In the genomic region with DNA sequence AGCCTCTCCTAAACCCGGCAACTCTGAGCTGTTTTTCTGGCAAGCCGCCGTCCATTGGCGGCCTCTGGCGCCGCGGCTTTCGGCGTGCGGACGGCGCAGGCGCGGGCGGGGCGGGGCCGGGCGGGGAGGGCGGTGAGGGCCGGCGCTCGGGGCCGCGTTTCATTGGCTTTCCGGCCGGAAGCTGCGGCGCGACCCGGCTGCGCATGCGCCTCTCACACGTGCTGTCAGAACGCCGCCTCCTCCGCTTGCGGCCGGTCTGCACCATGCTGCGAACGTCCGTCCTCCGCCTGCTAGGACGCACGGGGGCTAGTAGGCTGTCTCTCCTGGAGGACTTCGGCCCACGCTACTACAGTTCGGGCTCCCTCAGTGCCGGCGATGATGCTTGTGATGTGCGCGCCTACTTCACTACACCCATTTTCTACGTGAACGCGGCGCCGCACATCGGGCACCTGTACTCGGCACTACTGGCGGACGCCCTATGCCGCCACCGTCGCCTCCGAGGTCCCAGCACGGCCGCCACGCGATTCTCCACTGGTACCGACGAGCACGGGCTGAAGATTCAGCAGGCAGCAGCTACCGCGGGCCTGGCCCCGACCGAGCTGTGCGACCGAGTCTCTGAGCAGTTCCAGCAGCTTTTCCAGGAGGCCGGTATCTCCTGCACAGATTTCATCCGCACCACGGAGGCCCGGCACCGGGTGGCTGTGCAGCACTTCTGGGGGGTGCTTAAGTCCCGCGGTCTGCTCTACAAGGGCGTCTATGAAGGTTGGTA, we compare ENCODE assay signal across 8 cellular contexts. TPM values are rescaled to one million over a fixed set of nuclear protein-coding genes. Genes with fewer than 3 reads are reported as not detected.
DNase-seq lines count a peak whose midpoint lies in the region; ATAC-seq, FAIRE-seq and TF ChIP-seq lines count a peak whose summit lies in the region.

MARS2 (plus strand) TSS at position 227 of the 769 bp plus-strand sequence; CDS start at position 264, 37 bp downstream.

- CTCF ChIA-PET in endothelial cell of umbilical vein (lab: Charles Lee): interaction anchor here (0.6 to 2.4 kb wide), 5 partner anchors 21 to 422 kb away, joined by 3 to 10 read pairs (median 4); partner anchors contain the start of genes MOB4 and RFTN2

- H4K20me1 ChIP-seq in OCI-LY3 (ENCODE audit: insufficient read depth, low read length): peaks cover 29% of the 10 kb centered on the region
- no peaks in the 10 kb centered on the region for H4K20me1 ChIP-seq in endothelial cell of umbilical vein (replicated peaks; ENCODE audit: control insufficient read depth, extremely low read depth, insufficient read depth, low read length)

- H3K4me2 ChIP-seq in OCI-LY3 (ENCODE audit: low read length) (peak within 1 kb of the TSS; percentile 97), endothelial cell of umbilical vein (ENCODE audit: insufficient read depth, low read length) (peak within 1 kb of the TSS; percentile 96)

- WGBS in HUES64: under 1% methylated on average over 85 of the region's 85 CpGs

- H3K36me3 ChIP-seq in HUES64 (ENCODE audit: insufficient read depth, low read length) (peaks cover 18% of the 10 kb centered on the region), OCI-LY3 (replicated peaks; ENCODE audit: low read depth, low read length) (peaks cover 7% of the 10 kb centered on the region), endothelial cell of umbilical vein (ENCODE audit: control insufficient read depth in 2 of 2, extremely low read depth in 1 of 2, insufficient read depth in 2 of 2, low read length in 2 of 2) (no peaks in the 10 kb centered on the region)

- H3K4me1 ChIP-seq in HUES64 (ENCODE audit: insufficient read depth, low read length): peaks cover 26% of the 10 kb centered on the region
- peaks cover 30% of the 10 kb centered on the region for H3K4me1 ChIP-seq in OCI-LY3 (ENCODE audit: low read length)
- peaks cover 22% of the 10 kb centered on the region for H3K4me1 ChIP-seq in endothelial cell of umbilical vein (ENCODE audit: control insufficient read depth, extremely low read depth, insufficient read depth, low read length)

- H2AFZ ChIP-seq in OCI-LY3 (ENCODE audit: low read depth, low read length) (peak within 1 kb of the TSS; percentile 97), endothelial cell of umbilical vein (ENCODE audit: low read depth, low read length) (peak within 1 kb of the TSS; percentile 68)

- TF ChIP-seq POLR2A in endothelial cell of umbilical vein (IDR thresholded peaks at IDR 0.05; ENCODE audit: low read depth, low read length): peak; percentile 95

- H3K79me2 ChIP-seq in OCI-LY3 (ENCODE audit: low read length) (peaks cover 49% of the 10 kb centered on the region), endothelial cell of umbilical vein (ENCODE audit: control insufficient read depth, insufficient read depth, low read length) (peaks cover 38% of the 10 kb centered on the region)

- no peaks in the 10 kb centered on the region for H3K9me3 ChIP-seq in HUES64 (ENCODE audit: insufficient read depth, low read depth, low read length)
- no peaks in the 10 kb centered on the region for H3K9me3 ChIP-seq in OCI-LY3 (ENCODE audit: insufficient read depth, low read length)
- no peaks in the 10 kb centered on the region for H3K9me3 ChIP-seq in endothelial cell of umbilical vein (replicated peaks; ENCODE audit: control insufficient read depth, insufficient read depth, low read length)

- TSS peak; percentile 32 for BruUV-seq in endothelial cell of umbilical vein (replicated peaks; lab: Mats Ljungman, UMichigan)

- H3K27ac ChIP-seq in HUES64 (ENCODE audit: low read depth, low read length): peak within 1 kb of the TSS; percentile 72
- peak within 1 kb of the TSS; percentile 37; the same call in 1 of the 2 replicates for H3K27ac ChIP-seq in OCI-LY3 (ENCODE audit: low read length)
- peak within 1 kb of the TSS; percentile 34 for H3K27ac ChIP-seq in endothelial cell of umbilical vein (ENCODE audit: insufficient read depth, low read depth, low read length)

- peak; percentile 84 for ATAC-seq in GM21515 (IDR thresholded peaks at IDR 0.05; ENCODE audit: unreplicated experiment)

- H3K9me1 ChIP-seq in endothelial cell of umbilical vein (replicated peaks; ENCODE audit: control insufficient read depth, extremely low read depth, insufficient read depth, low read length): no peaks in the 10 kb centered on the region

- H3K4me3 ChIP-seq in HUES64 (ENCODE audit: low read length): peak within 1 kb of the TSS; percentile 87
- H3K4me3 ChIP-seq in OCI-LY3 (ENCODE audit: low read length): peak within 1 kb of the TSS; percentile 81
- peak within 1 kb of the TSS; percentile 54 to 85 (median 81) for H3K4me3 ChIP-seq in endothelial cell of umbilical vein (replicated peaks in 1 of 3; ENCODE audit: insufficient read depth in 1 of 3, low read depth in 1 of 3, low read length in 3 of 3)

- TF ChIP-seq CTCF in D721Med (IDR thresholded peaks at IDR 0.05; ENCODE audit: insufficient read depth, missing control alignments): no peak
- TF ChIP-seq CTCF in OCI-LY3 (IDR thresholded peaks at IDR 0.05; ENCODE audit: low read depth, low read length): no peak
- no peak for TF ChIP-seq CTCF in endothelial cell of umbilical vein (IDR thresholded peaks at IDR 0.05; ENCODE audit: extremely low read depth in 1 of 2, insufficient read depth in 1 of 2, low read depth in 1 of 2, low read length in 2 of 2)

- POLR2A ChIA-PET in endothelial cell of umbilical vein (lab: Charles Lee): interaction anchor here (0.6 kb wide), 1 partner anchor 30 kb away, joined by 12 read pairs; the partner anchor contains the start of gene RFTN2

- peak; percentile 64 for DNase-seq in D721Med (ENCODE audit: insufficient read length, low spot score)
- DNase-seq in activated CD8-positive, alpha-beta memory T cell treated with anti-CD3 and anti-CD28 coated beads, Interleukin-2, amount 50 U/mL, for 48 hours: peak; percentile 96
- peak; percentile 93 for DNase-seq in endothelial cell of umbilical vein (ENCODE audit: low read depth, low spot score)
- DNase-seq in middle frontal gyrus (ENCODE audit: extremely low spot score, low spot score): peak; percentile 90
- DNase-seq in stimulated activated CD8-positive, alpha-beta memory T cell treated with anti-CD3 and anti-CD28 coated beads, Interleukin-2, amount 100 ng/mL, for 48 hours (ENCODE audit: low read depth in 2 of 2): peak; percentile 90 to 91

- H3K9ac ChIP-seq in HUES64 (ENCODE audit: low read depth, low read length) (peak within 1 kb of the TSS; percentile 87), OCI-LY3 (ENCODE audit: low read length) (peak within 1 kb of the TSS; percentile 83), endothelial cell of umbilical vein (replicated peaks; ENCODE audit: extremely low read depth, insufficient read depth, low read length) (peak within 1 kb of the TSS; percentile 80)

- intact Hi-C loops in endothelial cell of umbilical vein (cut with micrococcal nuclease): loop anchor here (1.0 to 5.0 kb wide), 6 partner anchors 149 to 422 kb away; partner anchors contain the start of genes COQ10B, HSPE1, MOB4 and SF3B1

- FAIRE-seq in D721Med (lab: Jason Lieb, UNC): no peak
- FAIRE-seq in endothelial cell of umbilical vein (lab: Jason Lieb, UNC): peak; percentile 75

- H3K27me3 ChIP-seq in HUES64 (ENCODE audit: insufficient read depth, low read length): no peaks in the 10 kb centered on the region
- no peaks in the 10 kb centered on the region for H3K27me3 ChIP-seq in OCI-LY3 (ENCODE audit: low read depth, low read length)
- H3K27me3 ChIP-seq in endothelial cell of umbilical vein (ENCODE audit: control insufficient read depth in 2 of 2, insufficient read depth in 2 of 2, low read length in 2 of 2): peaks cover 0 to 3% of the 10 kb centered on the region in 2 experiments

- dilution Hi-C loops in endothelial cell of umbilical vein (cut with MboI; ENCODE audit: extremely low pct_ligation_motif_present, low sequenced_read_pairs): no loop called here

TF ChIP-seq in endothelial cell of umbilical vein, 7 proteins besides CTCF, POLR2A, EP300 and RAD21:
- TF ChIP-seq, protein P1, sequence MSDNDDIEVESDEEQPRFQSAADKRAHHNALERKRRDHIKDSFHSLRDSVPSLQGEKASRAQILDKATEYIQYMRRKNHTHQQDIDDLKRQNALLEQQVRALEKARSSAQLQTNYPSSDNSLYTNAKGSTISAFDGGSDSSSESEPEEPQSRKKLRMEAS (IDR thresholded peaks at IDR 0.05; ENCODE audit: insufficient read depth, insufficient read length): peak; percentile 93
- TF ChIP-seq EZH2 (IDR thresholded peaks at IDR 0.05; ENCODE audit: borderline replicate concordance, low read depth, low read length, severe bottlenecking) (no peak), GATA2 (IDR thresholded peaks at IDR 0.05; ENCODE audit: insufficient read depth, insufficient read length, low read depth, low read length) (no peak), FOS (IDR thresholded peaks at IDR 0.05; ENCODE audit: borderline replicate concordance, insufficient read depth, low read length) (no peak), POLR2AphosphoS5 (IDR thresholded peaks at IDR 0.05; ENCODE audit: insufficient read depth, low read depth, low read length) (peak; percentile 83), JUN (IDR thresholded peaks at IDR 0.05; ENCODE audit: borderline replicate concordance, insufficient read depth, insufficient read length, low read depth) (no peak), MYC (IDR thresholded peaks at IDR 0.05; ENCODE audit: low read depth, low read length) (peak; percentile 91)
TF ChIP-seq in endothelial cell of umbilical vein: peak in this region for 3.

RNA-seq across cellular contexts. Expression of gene MARS2, which starts in this region (rescaled TPM):
- 14.8 TPM for polyA plus RNA-seq in HUES64 (2013, experiment 1 of 2)
- polyA plus RNA-seq in HUES64 (2013, experiment 2 of 2): 14.2 TPM
- total RNA-seq in endothelial cell of umbilical vein: 5.1 and 5.3 TPM in 2 replicates
- polyA plus RNA-seq in endothelial cell of umbilical vein: 2.3 and 2.4 TPM in 2 replicates
- polyA plus RNA-seq in endothelial cell of umbilical vein (2011; cell fraction: cytosol; rRNA removed): 1.8 and 1.9 TPM in 2 replicates
- polyA plus RNA-seq in endothelial cell of umbilical vein (2011; cell fraction: nucleus; rRNA removed): 2.0 and 2.1 TPM in 2 replicates
- polyA plus RNA-seq in endothelial cell of umbilical vein (2012): 3.9 and 4.7 TPM in 2 replicates
- polyA minus RNA-seq in endothelial cell of umbilical vein: 5.5 and 8.1 TPM in 2 replicates
- polyA minus RNA-seq in endothelial cell of umbilical vein (2011; cell fraction: cytosol; rRNA and poly(A)+ RNA removed): 8.4 TPM
- polyA minus RNA-seq in endothelial cell of umbilical vein (2011; cell fraction: nucleus; rRNA and poly(A)+ RNA removed): 3.8 and 4.6 TPM in 2 replicates

Comparison
In these comparisons a context has a peak if more than half of its experiments do, and no peak if none do; other contexts are left out.
1. Peak in every context shown above with its lines: DNase-seq, ATAC-seq, H3K4me3 ChIP-seq and H3K27ac ChIP-seq.